In the genomic region with DNA sequence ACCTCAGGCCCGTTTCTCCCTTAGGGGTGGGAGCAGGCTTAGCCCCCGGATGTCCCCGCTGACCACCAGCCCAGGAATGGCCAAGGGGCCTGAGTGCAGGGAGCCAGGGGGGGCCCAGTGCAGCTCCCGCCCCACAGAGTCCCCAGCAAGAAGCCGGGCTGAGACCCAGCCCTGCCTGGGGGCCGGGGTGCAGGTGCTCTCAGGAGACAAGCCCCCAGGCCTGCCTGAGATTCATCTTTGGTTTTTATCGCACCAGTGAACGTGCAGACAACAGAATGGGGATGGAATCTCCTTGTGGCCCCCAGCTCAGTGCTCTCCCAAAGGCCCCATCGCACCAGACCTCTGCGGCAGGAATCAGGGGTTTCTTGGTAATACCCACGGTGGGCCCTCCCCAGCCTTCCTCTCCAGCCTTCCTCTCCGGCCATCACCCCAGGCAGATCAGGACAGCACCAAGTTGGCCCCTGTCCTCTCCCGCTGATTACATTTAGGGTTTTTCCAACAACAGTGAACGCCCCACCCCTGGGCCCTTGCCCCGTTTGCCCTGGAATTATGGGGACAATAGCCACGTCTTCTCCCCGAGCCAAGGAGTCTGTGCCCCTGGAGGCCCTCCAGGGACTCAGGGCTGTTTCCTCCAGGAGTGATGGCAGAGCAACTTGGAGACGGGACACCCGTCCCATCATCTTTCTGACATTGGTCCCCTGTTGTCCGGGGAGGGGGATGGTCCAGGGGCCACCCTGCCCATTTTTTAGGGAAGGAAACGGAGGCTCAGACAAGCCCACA, we compare ENCODE assay signal across 34 cellular contexts. TPM values are rescaled to one million over a fixed set of nuclear protein-coding genes. Genes with fewer than 3 reads are reported as not detected.
DNase-seq lines count a peak whose midpoint lies in the region; ATAC-seq and TF ChIP-seq lines count a peak whose summit lies in the region.
"Had no signal": no experiment of that assay in that cellular context is flagged by ENCODE, and none has a peak within 500 bp of the region (broad histone marks: within the 10 kb centered on the region; RNA-seq: fewer than 3 reads in every experiment).

No MANE protein-coding gene starts in this region.

- H3K27me3 Mint-ChIP-seq in activated CD4-positive, alpha-beta T cell treated with anti-CD3 and anti-CD28 coated beads, Interleukin-2, amount 10 ng/mL, durations not matched to agents 24 days and 14 days = no peaks in the 10 kb centered on the region
- H3K27me3 Mint-ChIP-seq in chondrocyte (ENCODE audit: low read depth) = peaks cover 1% of the 10 kb centered on the region

- no peaks in the 10 kb centered on the region for H3K9me3 ChIP-seq in lower lobe of right lung
- no peaks in the 10 kb centered on the region for H3K9me3 ChIP-seq in tibial nerve
- H3K9me3 ChIP-seq: esophagus muscularis mucosa, suprapubic skin had no signal

- TF ChIP-seq POLR2A in tibial nerve (IDR thresholded peaks at IDR 0.05) = no peak

- no peak for TF ChIP-seq EP300 in tibial nerve (IDR thresholded peaks at IDR 0.05)

- H3K36me3 ChIP-seq in lower lobe of right lung (no peaks in the 10 kb centered on the region), tibial nerve (peaks cover 0 to 17% (median 0%) of the 10 kb centered on the region in 3 donors)
- H3K36me3 ChIP-seq: suprapubic skin, WERI-Rb-1 had no signal

- peaks cover 29% of the 10 kb centered on the region for H3K36me3 Mint-ChIP-seq in activated CD4-positive, alpha-beta T cell treated with anti-CD3 and anti-CD28 coated beads, Interleukin-2, amount 10 ng/mL, durations not matched to agents 24 days and 14 days (ENCODE audit: low read depth)
- H3K36me3 Mint-ChIP-seq in chondrocyte (ENCODE audit: low read depth) = no peaks in the 10 kb centered on the region
- H3K36me3 Mint-ChIP-seq: CD8-positive, alpha-beta T cell had no signal

- H3K4me3 ChIP-seq in lower lobe of right lung (no peak overlapping the region), tibial nerve (no peak overlapping the region)
- H3K4me3 ChIP-seq: coronary artery, esophagus muscularis mucosa, suprapubic skin had no signal

- H3K27ac ChIP-seq in lower lobe of right lung (no peak overlapping the region), tibial nerve (peak overlapping the region in 3 of 4 donors; percentile 48 to 95 (median 77))
- H3K27ac ChIP-seq: foreskin keratinocyte, suprapubic skin, WERI-Rb-1 had no signal

- no peak for TF ChIP-seq CTCF in chondrocyte (IDR thresholded peaks at IDR 0.05)
- no peak for TF ChIP-seq CTCF in lower lobe of right lung (IDR thresholded peaks at IDR 0.05)
- TF ChIP-seq CTCF in tibial nerve (IDR thresholded peaks at IDR 0.05) = no peak

- no peak overlapping the region for H3K4me3 Mint-ChIP-seq in activated CD4-positive, alpha-beta T cell treated with anti-CD3 and anti-CD28 coated beads, Interleukin-2, amount 10 ng/mL, durations not matched to agents 24 days and 14 days
- no peak overlapping the region for H3K4me3 Mint-ChIP-seq in chondrocyte (ENCODE audit: unreplicated experiment)
- H3K4me3 Mint-ChIP-seq: activated T-helper 1 cell treated with anti-CD3 and anti-CD28 coated beads, Interleukin-12 subunit alpha, Interleukin-12 subunit beta, Interleukin-2, Interleukin-4 antibody, amounts not matched to agents 30 ng/mL and 10 ng/mL and 1 ng/mL, durations not matched to agents 14 hours and 24 hours and 36 hours; CD8-positive, alpha-beta T cell had no signal

- H3K4me1 ChIP-seq in lower lobe of right lung (no peaks in the 10 kb centered on the region), tibial nerve (peaks cover 0 to 36% (median 9%) of the 10 kb centered on the region in 4 donors)
- H3K4me1 ChIP-seq: suprapubic skin had no signal

- no peaks in the 10 kb centered on the region for H3K9me3 Mint-ChIP-seq in activated CD4-positive, alpha-beta T cell treated with anti-CD3 and anti-CD28 coated beads, Interleukin-2, amount 10 ng/mL, durations not matched to agents 24 days and 14 days
- no peaks in the 10 kb centered on the region for H3K9me3 Mint-ChIP-seq in chondrocyte (ENCODE audit: low read depth)
- H3K9me3 Mint-ChIP-seq: activated T-helper 1 cell treated with anti-CD3 and anti-CD28 coated beads, Interleukin-12 subunit alpha, Interleukin-12 subunit beta, Interleukin-2, Interleukin-4 antibody, amounts not matched to agents 30 ng/mL and 10 ng/mL and 1 ng/mL, durations not matched to agents 14 hours and 24 hours and 36 hours; CD8-positive, alpha-beta T cell; naive thymus-derived CD4-positive, alpha-beta T cell had no signal

- intact Hi-C loops in activated CD4-positive, alpha-beta T cell treated with anti-CD3 and anti-CD28 coated beads, Interleukin-2, amount 10 ng/mL, durations not matched to agents 24 days and 14 days (cut with micrococcal nuclease) = no loop called here
- intact Hi-C loops in lower lobe of right lung (cut with DNase I) = no loop called here

- WGBS in tibial nerve, 2 donors = 81 to 82% methylated on average over 20 to 21 of the region's 21 CpGs

- H3K4me1 Mint-ChIP-seq in activated CD4-positive, alpha-beta T cell treated with anti-CD3 and anti-CD28 coated beads, Interleukin-2, amount 10 ng/mL, durations not matched to agents 24 days and 14 days = peaks cover 27% of the 10 kb centered on the region
- H3K4me1 Mint-ChIP-seq in chondrocyte (ENCODE audit: low read depth) = peaks cover 18% of the 10 kb centered on the region

- ATAC-seq in lower lobe of right lung = no peak
- no peak for ATAC-seq in GM19324 (IDR thresholded peaks at IDR 0.05; ENCODE audit: low FRiP score, unreplicated experiment)
- ATAC-seq: CD8-positive, alpha-beta T cell; foreskin keratinocyte; PC-3 had no signal

- H3K27me3 ChIP-seq in lower lobe of right lung (ENCODE audit: low read depth) (no peaks in the 10 kb centered on the region), tibial nerve (no peaks in the 10 kb centered on the region)
- H3K27me3 ChIP-seq: esophagus muscularis mucosa, foreskin keratinocyte, suprapubic skin had no signal

- peak overlapping the region; percentile 3 for H3K27ac Mint-ChIP-seq in activated CD4-positive, alpha-beta T cell treated with anti-CD3 and anti-CD28 coated beads, Interleukin-2, amount 10 ng/mL, durations not matched to agents 24 days and 14 days
- H3K27ac Mint-ChIP-seq in chondrocyte (ENCODE audit: unreplicated experiment) = no peak overlapping the region
- H3K27ac Mint-ChIP-seq: activated T-helper 1 cell treated with anti-CD3 and anti-CD28 coated beads, Interleukin-12 subunit alpha, Interleukin-12 subunit beta, Interleukin-2, Interleukin-4 antibody, amounts not matched to agents 30 ng/mL and 10 ng/mL and 1 ng/mL, durations not matched to agents 14 hours and 24 hours and 36 hours; CD8-positive, alpha-beta T cell had no signal

- DNase-seq in activated CD4-positive, alpha-beta T cell treated with anti-CD3 and anti-CD28 coated beads, Interleukin-2, amount 10 ng/mL, durations not matched to agents 24 days and 14 days = no peak
- no peak for DNase-seq in activated CD4-positive, alpha-beta T cell treated with anti-CD3 and anti-CD28 coated beads for 1 hour
- DNase-seq in chondrocyte (ENCODE audit: low spot score) (peak; percentile 82), lower lobe of right lung (peak; percentile 39), tibial nerve (ENCODE audit: low spot score in 2 of 2) (no peak), MV-4-11 (lab: John Stamatoyannopoulos, UW) (no peak), NK-92 (lab: John Stamatoyannopoulos, UW; ENCODE audit: unreplicated experiment) (no peak)
- DNase-seq: 8988T; activated CD4-positive, alpha-beta T cell treated with anti-CD3 and anti-CD28 coated beads, Interleukin-2, amount 50 U/mL, for 48 hours; activated CD8-positive, alpha-beta memory T cell treated with anti-CD3 and anti-CD28 coated beads, Interleukin-2, amount 50 U/mL, for 4 hours; activated naive CD4-positive, alpha-beta T cell treated with anti-CD3 and anti-CD28 coated beads, Interleukin-2, amount 50 U/mL, for 16 hours; amygdala; DMS153; foreskin keratinocyte; naive thymus-derived CD4-positive, alpha-beta T cell; NCI-H1092 treated with DMSO at 0.1 percent for 48 hours; NCI-H187; NCI-H2171 treated with DMSO at 0.1 percent for 48 hours; NCI-H524; NK-92 treated with Interleukin-12 subunit alpha and Interleukin-12 subunit beta, amount 100 ng/mL, for 24 hours; PC-3; SIG-M5; stimulated activated CD4-positive, alpha-beta T cell treated with anti-CD3 and anti-CD28 coated beads, Interleukin-2, amount 100 ng/mL, for 48 hours; T1000; WERI-Rb-1 had no signal

RNA-seq across cellular contexts. Expression of a gene that starts 22.4 kb away (rescaled TPM):
- 65.9 and 70.2 TPM in 2 replicates for total RNA-seq in activated CD4-positive, alpha-beta T cell treated with anti-CD3 and anti-CD28 coated beads, Interleukin-2, amount 10 ng/mL, durations not matched to agents 24 days and 14 days
- 3.9 to 7.0 TPM (median 6.7 TPM) in 3 replicates for total RNA-seq in chondrocyte
- total RNA-seq in lower lobe of right lung = 33.9 TPM
- 10 to 100 TPM; 29.3 to 53.0 (median 39.6) TPM for total RNA-seq in tibial nerve

RNA-seq across cellular contexts. Expression of a gene that starts 43.3 kb away (rescaled TPM):
- 15.3 and 22.4 TPM in 2 replicates for total RNA-seq in activated CD4-positive, alpha-beta T cell treated with anti-CD3 and anti-CD28 coated beads, Interleukin-2, amount 10 ng/mL, durations not matched to agents 24 days and 14 days
- total RNA-seq in chondrocyte = 9.2 to 9.6 TPM (median 9.5 TPM) in 3 replicates
- 12.9 TPM for total RNA-seq in lower lobe of right lung
- total RNA-seq in tibial nerve = 10 to 100 TPM; 10.8 to 21.3 (median 11.2) TPM

RNA-seq across cellular contexts. Expression of a gene that starts 50.9 kb away (rescaled TPM):
- not detected in 2 replicates for total RNA-seq in activated CD4-positive, alpha-beta T cell treated with anti-CD3 and anti-CD28 coated beads, Interleukin-2, amount 10 ng/mL, durations not matched to agents 24 days and 14 days
- total RNA-seq in chondrocyte (not detected in 3 replicates), lower lobe of right lung (not detected), tibial nerve (10 to 100 TPM in 2 of 4 donors, 1 to 10 TPM in 2; 5.7 to 18.6 (median 12.1) TPM)
- total RNA-seq: activated T-helper 1 cell treated with anti-CD3 and anti-CD28 coated beads, Interleukin-12 subunit alpha, Interleukin-12 subunit beta, Interleukin-2, Interleukin-4 antibody, amounts not matched to agents 30 ng/mL and 10 ng/mL and 1 ng/mL, durations not matched to agents 14 hours and 24 hours and 36 hours; bronchial epithelial cell; CD8-positive, alpha-beta T cell; foreskin keratinocyte; naive thymus-derived CD4-positive, alpha-beta T cell; osteocyte; PC-3; renal cortical epithelial cell had no signal

RNA-seq across cellular contexts. Expression of a gene that starts 55.7 kb away (rescaled TPM):
- 35.8 and 41.0 TPM in 2 replicates for total RNA-seq in activated CD4-positive, alpha-beta T cell treated with anti-CD3 and anti-CD28 coated beads, Interleukin-2, amount 10 ng/mL, durations not matched to agents 24 days and 14 days
- 26.8 to 34.7 TPM (median 28.0 TPM) in 3 replicates for total RNA-seq in chondrocyte
- total RNA-seq in lower lobe of right lung = 31.7 TPM
- 10 to 100 TPM; 29.8 to 50.2 (median 38.3) TPM for total RNA-seq in tibial nerve

Comparison
In these comparisons a context has a peak if more than half of its experiments do, and no peak if none do; other contexts are left out.
1. DNase-seq: peak in chondrocyte (single experiment) and lower lobe of right lung (single experiment); none in activated CD4-positive, alpha-beta T cell treated with anti-CD3 and anti-CD28 coated beads, Interleukin-2, amount 10 ng/mL, durations not matched to agents 24 days and 14 days (single experiment), activated CD4-positive, alpha-beta T cell treated with anti-CD3 and anti-CD28 coated beads for 1 hour (single experiment), tibial nerve (0 of 2), MV-4-11 (single experiment) and NK-92 (single experiment).